In the genomic region with DNA sequence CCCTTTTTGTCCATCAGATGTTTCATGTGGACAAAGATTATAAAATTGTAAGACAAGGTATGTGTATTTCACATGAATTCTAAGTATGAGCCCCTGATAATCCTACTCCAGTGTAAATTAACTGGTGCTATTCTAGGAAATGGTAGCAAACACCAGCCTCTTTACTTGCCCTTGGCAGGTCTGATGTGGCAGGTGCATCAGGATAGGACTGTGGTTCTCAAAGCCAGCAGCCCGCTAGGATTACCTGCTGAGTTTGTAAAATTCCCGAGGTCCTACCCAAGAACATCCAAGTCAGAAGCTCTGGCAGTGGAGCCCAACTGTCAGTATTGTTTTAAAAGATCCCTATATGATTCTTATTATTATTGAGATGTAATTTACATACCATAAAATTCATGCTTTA, we compare ENCODE assay signal across 34 cellular contexts.
"Had no signal": no experiment of that assay in that cellular context is flagged by ENCODE, and none has a peak within 500 bp of the region (broad histone marks: within the 10 kb centered on the region; RNA-seq: fewer than 3 reads in every experiment).

No MANE protein-coding gene starts in this region.

- H3K36me3 ChIP-seq: MG63 had no signal

- DNase-seq: Karpas-422, Kasumi-1, MG63, MM.1S, MV-4-11, NCI-H1048, NCI-H1092, NCI-H1092 treated with DMSO at 0.1 percent for 48 hours, NCI-H1105, NCI-H1105 treated with DMSO at 0.1 percent for 48 hours, NCI-H1417, NCI-H1417 treated with DMSO at 0.1 percent for 48 hours, NCI-H1436, NCI-H1436 treated with DMSO at 0.1 percent for 48 hours, NCI-H146, NCI-H1694, NCI-H1694 treated with DMSO at 0.1 percent for 48 hours, NCI-H187, NCI-H187 treated with DMSO at 0.1 percent for 48 hours, NCI-H1930, NCI-H2029, NCI-H2029 treated with DMSO at 0.1 percent for 48 hours, NCI-H2081, NCI-H2081 treated with DMSO at 0.1 percent for 48 hours, NCI-H2107, NCI-H2171, NCI-H2171 treated with DMSO at 0.1 percent for 48 hours, NCI-H2227 treated with DMSO at 0.1 percent for 48 hours, NCI-H226, NCI-H345, NCI-H446, NCI-H446 treated with DMSO at 0.1 percent for 48 hours, NCI-H510A, NCI-H510A treated with DMSO at 0.1 percent for 48 hours had no signal

- H3K27me3 ChIP-seq: MG63 had no signal

- H3K4me3 ChIP-seq: MG63 had no signal

- H3K9me3 ChIP-seq: MG63 had no signal
